In the genomic region with DNA sequence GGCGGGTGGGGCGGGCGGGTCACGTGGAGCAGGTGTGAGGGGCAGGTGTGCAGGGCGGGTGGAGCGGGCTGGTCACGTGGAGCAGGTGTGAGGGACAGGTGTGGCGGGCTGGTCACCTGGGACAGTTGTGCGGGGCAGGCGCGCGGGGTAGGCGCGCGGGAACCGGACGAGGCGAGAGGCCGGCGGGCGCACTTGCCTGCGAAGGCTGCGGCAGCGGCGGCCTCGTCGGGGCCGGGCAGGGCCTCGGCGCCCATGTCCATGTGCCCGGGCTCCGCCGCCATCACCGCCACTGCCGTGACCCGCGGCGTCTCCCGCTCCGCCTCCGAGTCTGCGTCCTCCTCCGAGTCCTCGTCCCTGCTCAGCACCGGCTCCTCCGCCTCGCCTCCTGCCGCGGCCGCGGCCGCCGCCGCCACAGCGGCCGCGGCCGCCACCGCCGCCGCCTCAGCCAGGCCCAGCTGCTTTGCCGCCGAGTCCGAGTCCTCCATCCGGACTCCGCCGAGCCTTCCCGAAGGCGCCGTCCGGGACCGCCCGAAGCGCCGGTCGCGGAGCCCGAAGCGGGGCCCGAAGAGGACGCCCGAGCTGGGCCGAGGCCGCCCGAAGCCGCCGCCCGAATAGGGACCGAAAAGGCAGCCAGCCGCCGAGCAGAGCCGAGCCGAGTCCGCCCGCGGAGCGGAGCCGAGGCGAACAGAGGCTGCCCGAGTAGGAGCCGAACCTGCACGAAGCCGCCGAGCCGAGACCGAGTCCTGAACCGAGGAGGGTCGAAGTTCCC, we compare ENCODE assay signal across 1 cellular context.
A peak's percentile ranks its signal among the peaks of the same experiment; 100 is the strongest.
TF ChIP-seq lines count a peak whose summit lies in the region.

A gene with protein sequence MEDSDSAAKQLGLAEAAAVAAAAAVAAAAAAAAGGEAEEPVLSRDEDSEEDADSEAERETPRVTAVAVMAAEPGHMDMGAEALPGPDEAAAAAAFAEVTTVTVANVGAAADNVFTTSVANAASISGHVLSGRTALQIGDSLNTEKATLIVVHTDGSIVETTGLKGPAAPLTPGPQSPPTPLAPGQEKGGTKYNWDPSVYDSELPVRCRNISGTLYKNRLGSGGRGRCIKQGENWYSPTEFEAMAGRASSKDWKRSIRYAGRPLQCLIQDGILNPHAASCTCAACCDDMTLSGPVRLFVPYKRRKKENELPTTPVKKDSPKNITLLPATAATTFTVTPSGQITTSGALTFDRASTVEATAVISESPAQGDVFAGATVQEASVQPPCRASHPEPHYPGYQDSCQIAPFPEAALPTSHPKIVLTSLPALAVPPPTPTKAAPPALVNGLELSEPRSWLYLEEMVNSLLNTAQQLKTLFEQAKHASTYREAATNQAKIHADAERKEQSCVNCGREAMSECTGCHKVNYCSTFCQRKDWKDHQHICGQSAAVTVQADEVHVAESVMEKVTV (minus strand): TSS at position 660 of the 769 bp plus-strand sequence. CDS start 175 bp downstream, at position 485.

TF ChIP-seq in HepG2, 621 proteins besides CTCF, POLR2A, EP300 and RAD21 (continued from another document):
- TF ChIP-seq, protein P1, sequence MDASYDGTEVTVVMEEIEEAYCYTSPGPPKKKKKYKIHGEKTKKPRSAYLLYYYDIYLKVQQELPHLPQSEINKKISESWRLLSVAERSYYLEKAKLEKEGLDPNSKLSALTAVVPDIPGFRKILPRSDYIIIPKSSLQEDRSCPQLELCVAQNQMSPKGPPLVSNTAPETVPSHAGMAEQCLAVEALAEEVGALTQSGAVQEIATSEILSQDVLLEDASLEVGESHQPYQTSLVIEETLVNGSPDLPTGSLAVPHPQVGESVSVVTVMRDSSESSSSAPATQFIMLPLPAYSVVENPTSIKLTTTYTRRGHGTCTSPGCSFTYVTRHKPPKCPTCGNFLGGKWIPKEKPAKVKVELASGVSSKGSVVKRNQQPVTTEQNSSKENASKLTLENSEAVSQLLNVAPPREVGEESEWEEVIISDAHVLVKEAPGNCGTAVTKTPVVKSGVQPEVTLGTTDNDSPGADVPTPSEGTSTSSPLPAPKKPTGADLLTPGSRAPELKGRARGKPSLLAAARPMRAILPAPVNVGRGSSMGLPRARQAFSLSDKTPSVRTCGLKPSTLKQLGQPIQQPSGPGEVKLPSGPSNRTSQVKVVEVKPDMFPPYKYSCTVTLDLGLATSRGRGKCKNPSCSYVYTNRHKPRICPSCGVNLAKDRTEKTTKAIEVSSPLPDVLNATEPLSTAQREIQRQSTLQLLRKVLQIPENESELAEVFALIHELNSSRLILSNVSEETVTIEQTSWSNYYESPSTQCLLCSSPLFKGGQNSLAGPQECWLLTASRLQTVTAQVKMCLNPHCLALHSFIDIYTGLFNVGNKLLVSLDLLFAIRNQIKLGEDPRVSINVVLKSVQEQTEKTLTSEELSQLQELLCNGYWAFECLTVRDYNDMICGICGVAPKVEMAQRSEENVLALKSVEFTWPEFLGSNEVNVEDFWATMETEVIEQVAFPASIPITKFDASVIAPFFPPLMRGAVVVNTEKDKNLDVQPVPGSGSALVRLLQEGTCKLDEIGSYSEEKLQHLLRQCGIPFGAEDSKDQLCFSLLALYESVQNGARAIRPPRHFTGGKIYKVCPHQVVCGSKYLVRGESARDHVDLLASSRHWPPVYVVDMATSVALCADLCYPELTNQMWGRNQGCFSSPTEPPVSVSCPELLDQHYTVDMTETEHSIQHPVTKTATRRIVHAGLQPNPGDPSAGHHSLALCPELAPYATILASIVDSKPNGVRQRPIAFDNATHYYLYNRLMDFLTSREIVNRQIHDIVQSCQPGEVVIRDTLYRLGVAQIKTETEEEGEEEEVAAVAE (CRISPR knock-in tag; IDR thresholded peaks at IDR 0.05; ENCODE audit: borderline replicate concordance): no peak
- no peak for TF ChIP-seq ISL2 (CRISPR knock-in tag; IDR thresholded peaks at IDR 0.05)
- TF ChIP-seq, protein P2, sequence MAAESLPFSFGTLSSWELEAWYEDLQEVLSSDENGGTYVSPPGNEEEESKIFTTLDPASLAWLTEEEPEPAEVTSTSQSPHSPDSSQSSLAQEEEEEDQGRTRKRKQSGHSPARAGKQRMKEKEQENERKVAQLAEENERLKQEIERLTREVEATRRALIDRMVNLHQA (CRISPR knock-in tag; IDR thresholded peaks at IDR 0.05): no peak
- no peak for TF ChIP-seq ZNF446 (CRISPR knock-in tag; IDR thresholded peaks at IDR 0.05)
- no peak for TF ChIP-seq SRY (CRISPR knock-in tag; IDR thresholded peaks at IDR 0.05)
- TF ChIP-seq ZNF589 (CRISPR knock-in tag; conservative IDR thresholded peaks at IDR 0.05): no peak
- no peak for TF ChIP-seq U2AF2 (IDR thresholded peaks at IDR 0.05; ENCODE audit: low read depth, low read length)
- TF ChIP-seq EED (CRISPR knock-in tag; IDR thresholded peaks at IDR 0.05): 0 out of 2 replicates have a peak, but pooled peaks have one; percentile 68
- TF ChIP-seq, protein P3, sequence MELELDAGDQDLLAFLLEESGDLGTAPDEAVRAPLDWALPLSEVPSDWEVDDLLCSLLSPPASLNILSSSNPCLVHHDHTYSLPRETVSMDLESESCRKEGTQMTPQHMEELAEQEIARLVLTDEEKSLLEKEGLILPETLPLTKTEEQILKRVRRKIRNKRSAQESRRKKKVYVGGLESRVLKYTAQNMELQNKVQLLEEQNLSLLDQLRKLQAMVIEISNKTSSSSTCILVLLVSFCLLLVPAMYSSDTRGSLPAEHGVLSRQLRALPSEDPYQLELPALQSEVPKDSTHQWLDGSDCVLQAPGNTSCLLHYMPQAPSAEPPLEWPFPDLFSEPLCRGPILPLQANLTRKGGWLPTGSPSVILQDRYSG (CRISPR knock-in tag; IDR thresholded peaks at IDR 0.05): peak; percentile 73; the same call in 1 of the 2 replicates
- TF ChIP-seq, protein P4, sequence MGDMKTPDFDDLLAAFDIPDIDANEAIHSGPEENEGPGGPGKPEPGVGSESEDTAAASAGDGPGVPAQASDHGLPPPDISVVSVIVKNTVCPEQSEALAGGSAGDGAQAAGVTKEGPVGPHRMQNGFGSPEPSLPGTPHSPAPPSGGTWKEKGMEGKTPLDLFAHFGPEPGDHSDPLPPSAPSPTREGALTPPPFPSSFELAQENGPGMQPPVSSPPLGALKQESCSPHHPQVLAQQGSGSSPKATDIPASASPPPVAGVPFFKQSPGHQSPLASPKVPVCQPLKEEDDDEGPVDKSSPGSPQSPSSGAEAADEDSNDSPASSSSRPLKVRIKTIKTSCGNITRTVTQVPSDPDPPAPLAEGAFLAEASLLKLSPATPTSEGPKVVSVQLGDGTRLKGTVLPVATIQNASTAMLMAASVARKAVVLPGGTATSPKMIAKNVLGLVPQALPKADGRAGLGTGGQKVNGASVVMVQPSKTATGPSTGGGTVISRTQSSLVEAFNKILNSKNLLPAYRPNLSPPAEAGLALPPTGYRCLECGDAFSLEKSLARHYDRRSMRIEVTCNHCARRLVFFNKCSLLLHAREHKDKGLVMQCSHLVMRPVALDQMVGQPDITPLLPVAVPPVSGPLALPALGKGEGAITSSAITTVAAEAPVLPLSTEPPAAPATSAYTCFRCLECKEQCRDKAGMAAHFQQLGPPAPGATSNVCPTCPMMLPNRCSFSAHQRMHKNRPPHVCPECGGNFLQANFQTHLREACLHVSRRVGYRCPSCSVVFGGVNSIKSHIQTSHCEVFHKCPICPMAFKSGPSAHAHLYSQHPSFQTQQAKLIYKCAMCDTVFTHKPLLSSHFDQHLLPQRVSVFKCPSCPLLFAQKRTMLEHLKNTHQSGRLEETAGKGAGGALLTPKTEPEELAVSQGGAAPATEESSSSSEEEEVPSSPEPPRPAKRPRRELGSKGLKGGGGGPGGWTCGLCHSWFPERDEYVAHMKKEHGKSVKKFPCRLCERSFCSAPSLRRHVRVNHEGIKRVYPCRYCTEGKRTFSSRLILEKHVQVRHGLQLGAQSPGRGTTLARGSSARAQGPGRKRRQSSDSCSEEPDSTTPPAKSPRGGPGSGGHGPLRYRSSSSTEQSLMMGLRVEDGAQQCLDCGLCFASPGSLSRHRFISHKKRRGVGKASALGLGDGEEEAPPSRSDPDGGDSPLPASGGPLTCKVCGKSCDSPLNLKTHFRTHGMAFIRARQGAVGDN (CRISPR knock-in tag; IDR thresholded peaks at IDR 0.05): peak; percentile 85
- TF ChIP-seq KDM5A (IDR thresholded peaks at IDR 0.05; ENCODE audit: borderline replicate concordance, low read length): no peak
- TF ChIP-seq TBL1XR1 (IDR thresholded peaks at IDR 0.05; ENCODE audit: borderline replicate concordance, low read length, partially characterized antibody): no peak
- TF ChIP-seq NFE2L2 (IDR thresholded peaks at IDR 0.05; ENCODE audit: low read length): no peak
- TF ChIP-seq, protein P5, sequence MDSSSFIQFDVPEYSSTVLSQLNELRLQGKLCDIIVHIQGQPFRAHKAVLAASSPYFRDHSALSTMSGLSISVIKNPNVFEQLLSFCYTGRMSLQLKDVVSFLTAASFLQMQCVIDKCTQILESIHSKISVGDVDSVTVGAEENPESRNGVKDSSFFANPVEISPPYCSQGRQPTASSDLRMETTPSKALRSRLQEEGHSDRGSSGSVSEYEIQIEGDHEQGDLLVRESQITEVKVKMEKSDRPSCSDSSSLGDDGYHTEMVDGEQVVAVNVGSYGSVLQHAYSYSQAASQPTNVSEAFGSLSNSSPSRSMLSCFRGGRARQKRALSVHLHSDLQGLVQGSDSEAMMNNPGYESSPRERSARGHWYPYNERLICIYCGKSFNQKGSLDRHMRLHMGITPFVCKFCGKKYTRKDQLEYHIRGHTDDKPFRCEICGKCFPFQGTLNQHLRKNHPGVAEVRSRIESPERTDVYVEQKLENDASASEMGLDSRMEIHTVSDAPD (CRISPR knock-in tag; IDR thresholded peaks at IDR 0.05): no peak
- TF ChIP-seq NCOA5 (CRISPR knock-in tag; IDR thresholded peaks at IDR 0.05): no peak
- no peak for TF ChIP-seq MBD4 (IDR thresholded peaks at IDR 0.05; ENCODE audit: borderline replicate concordance, low read length)
- TF ChIP-seq MAFF (IDR thresholded peaks at IDR 0.05; ENCODE audit: low read depth, low read length): no peak
- TF ChIP-seq GATAD2A (CRISPR knock-in tag; IDR thresholded peaks at IDR 0.05): no peak
- TF ChIP-seq KLF6 (CRISPR knock-in tag; IDR thresholded peaks at IDR 0.05): no peak
- TF ChIP-seq ZNF383 (CRISPR knock-in tag; IDR thresholded peaks at IDR 0.05; ENCODE audit: borderline replicate concordance): 0 out of 2 replicates have a peak, but pooled peaks have one; percentile 24
- TF ChIP-seq SOX6 (IDR thresholded peaks at IDR 0.05): no peak
- no peak for TF ChIP-seq SOX6 (CRISPR knock-in tag; IDR thresholded peaks at IDR 0.05)
- TF ChIP-seq ZNF790 (CRISPR knock-in tag; IDR thresholded peaks at IDR 0.05; ENCODE audit: borderline replicate concordance): no peak
- TF ChIP-seq KLF11 (CRISPR knock-in tag; IDR thresholded peaks at IDR 0.05): no peak
- no peak for TF ChIP-seq THAP11 (CRISPR knock-in tag; IDR thresholded peaks at IDR 0.05)
- TF ChIP-seq RCOR2 (CRISPR knock-in tag; IDR thresholded peaks at IDR 0.05): no peak
- no peak for TF ChIP-seq MAZ (IDR thresholded peaks at IDR 0.05; ENCODE audit: borderline replicate concordance, low read depth, low read length)
- TF ChIP-seq MAZ (CRISPR knock-in tag; IDR thresholded peaks at IDR 0.05; ENCODE audit: low read depth): peak; percentile 41; the same call in 1 of the 2 replicates
- TF ChIP-seq, protein P6, sequence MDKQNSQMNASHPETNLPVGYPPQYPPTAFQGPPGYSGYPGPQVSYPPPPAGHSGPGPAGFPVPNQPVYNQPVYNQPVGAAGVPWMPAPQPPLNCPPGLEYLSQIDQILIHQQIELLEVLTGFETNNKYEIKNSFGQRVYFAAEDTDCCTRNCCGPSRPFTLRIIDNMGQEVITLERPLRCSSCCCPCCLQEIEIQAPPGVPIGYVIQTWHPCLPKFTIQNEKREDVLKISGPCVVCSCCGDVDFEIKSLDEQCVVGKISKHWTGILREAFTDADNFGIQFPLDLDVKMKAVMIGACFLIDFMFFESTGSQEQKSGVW (CRISPR knock-in tag; IDR thresholded peaks at IDR 0.05; ENCODE audit: borderline replicate concordance): no peak
- TF ChIP-seq MIER3 (CRISPR knock-in tag; IDR thresholded peaks at IDR 0.05; ENCODE audit: borderline replicate concordance): no peak
- TF ChIP-seq KDM5B (CRISPR knock-in tag; IDR thresholded peaks at IDR 0.05; ENCODE audit: borderline replicate concordance): peak; percentile 70; the same call in 1 of the 2 replicates
- TF ChIP-seq ZNF253 (CRISPR knock-in tag; IDR thresholded peaks at IDR 0.05; ENCODE audit: borderline replicate concordance): 0 out of 2 replicates have a peak, but pooled peaks have one; percentile 35
- TF ChIP-seq ZNF34 (CRISPR knock-in tag; IDR thresholded peaks at IDR 0.05; ENCODE audit: borderline replicate concordance): no peak
- TF ChIP-seq, protein P7, sequence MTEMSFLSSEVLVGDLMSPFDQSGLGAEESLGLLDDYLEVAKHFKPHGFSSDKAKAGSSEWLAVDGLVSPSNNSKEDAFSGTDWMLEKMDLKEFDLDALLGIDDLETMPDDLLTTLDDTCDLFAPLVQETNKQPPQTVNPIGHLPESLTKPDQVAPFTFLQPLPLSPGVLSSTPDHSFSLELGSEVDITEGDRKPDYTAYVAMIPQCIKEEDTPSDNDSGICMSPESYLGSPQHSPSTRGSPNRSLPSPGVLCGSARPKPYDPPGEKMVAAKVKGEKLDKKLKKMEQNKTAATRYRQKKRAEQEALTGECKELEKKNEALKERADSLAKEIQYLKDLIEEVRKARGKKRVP (CRISPR knock-in tag; IDR thresholded peaks at IDR 0.05): no peak
- TF ChIP-seq, protein P8, sequence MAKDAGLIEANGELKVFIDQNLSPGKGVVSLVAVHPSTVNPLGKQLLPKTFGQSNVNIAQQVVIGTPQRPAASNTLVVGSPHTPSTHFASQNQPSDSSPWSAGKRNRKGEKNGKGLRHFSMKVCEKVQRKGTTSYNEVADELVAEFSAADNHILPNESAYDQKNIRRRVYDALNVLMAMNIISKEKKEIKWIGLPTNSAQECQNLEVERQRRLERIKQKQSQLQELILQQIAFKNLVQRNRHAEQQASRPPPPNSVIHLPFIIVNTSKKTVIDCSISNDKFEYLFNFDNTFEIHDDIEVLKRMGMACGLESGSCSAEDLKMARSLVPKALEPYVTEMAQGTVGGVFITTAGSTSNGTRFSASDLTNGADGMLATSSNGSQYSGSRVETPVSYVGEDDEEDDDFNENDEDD (CRISPR knock-in tag; IDR thresholded peaks at IDR 0.05; ENCODE audit: borderline replicate concordance): peak; percentile 66; the same call in 1 of the 2 replicates
- TF ChIP-seq, protein P9, sequence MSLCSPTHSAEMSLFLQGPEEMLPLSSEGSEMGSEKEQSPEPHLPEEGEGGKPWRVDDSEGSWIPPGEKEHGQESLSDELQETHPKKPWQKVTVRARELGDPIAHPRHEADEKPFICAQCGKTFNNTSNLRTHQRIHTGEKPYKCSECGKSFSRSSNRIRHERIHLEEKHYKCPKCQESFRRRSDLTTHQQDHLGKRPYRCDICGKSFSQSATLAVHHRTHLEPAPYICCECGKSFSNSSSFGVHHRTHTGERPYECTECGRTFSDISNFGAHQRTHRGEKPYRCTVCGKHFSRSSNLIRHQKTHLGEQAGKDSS (CRISPR knock-in tag; IDR thresholded peaks at IDR 0.05; ENCODE audit: borderline replicate concordance, low read depth): no peak
- TF ChIP-seq ATF1 (CRISPR knock-in tag; IDR thresholded peaks at IDR 0.05): no peak
- 0 out of 2 replicates have a peak, but pooled peaks have one; percentile 10 for TF ChIP-seq ZNF160 (CRISPR knock-in tag; IDR thresholded peaks at IDR 0.05)
- no peak for TF ChIP-seq NR3C1 (CRISPR knock-in tag; IDR thresholded peaks at IDR 0.05)
- TF ChIP-seq SP4 (CRISPR knock-in tag; IDR thresholded peaks at IDR 0.05): no peak
- peak; percentile 83; the same call in 1 of the 2 replicates for TF ChIP-seq HES4 (CRISPR knock-in tag; IDR thresholded peaks at IDR 0.05; ENCODE audit: borderline replicate concordance)
